In the genomic region with DNA sequence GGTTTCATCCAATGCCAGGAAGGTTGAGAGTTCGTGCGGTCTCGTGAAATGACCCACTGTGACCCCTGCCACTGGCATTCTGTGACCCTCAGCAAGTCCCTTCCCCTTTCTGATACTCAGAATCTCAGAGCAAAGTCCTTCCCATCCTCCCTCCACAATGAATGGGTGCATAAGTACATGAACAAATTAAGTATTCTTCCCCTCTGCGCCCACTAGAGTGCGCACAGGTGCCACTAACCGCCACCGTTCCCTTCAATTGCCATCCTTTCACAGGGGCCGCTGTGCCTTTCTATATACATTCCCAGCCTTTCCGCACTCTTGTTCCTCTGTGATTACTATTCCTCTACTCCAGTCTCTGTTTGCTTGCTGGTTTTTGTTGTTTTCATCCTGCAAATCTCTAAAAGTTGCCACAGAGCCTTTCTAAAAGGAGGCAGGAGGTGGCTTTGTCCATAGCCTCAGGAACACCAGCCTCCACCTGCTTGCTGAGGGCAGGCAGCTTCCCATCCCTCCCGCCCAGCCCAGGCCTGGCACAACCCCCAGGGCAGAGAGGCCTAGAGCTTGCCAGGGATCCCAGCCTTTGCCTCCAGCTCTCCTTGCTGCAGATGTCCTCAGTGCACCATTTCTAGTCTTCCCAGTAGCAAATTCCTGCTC, we compare ENCODE assay signal across 8 cellular contexts. TPM values are rescaled to one million over a fixed set of nuclear protein-coding genes. Genes with fewer than 3 reads are reported as not detected.
DNase-seq lines count a peak whose midpoint lies in the region; ATAC-seq and TF ChIP-seq lines count a peak whose summit lies in the region.

No MANE protein-coding gene starts in this region.

- ATAC-seq in left cardiac atrium (peak; percentile 89 to 90), HG02840 (IDR thresholded peaks at IDR 0.05; ENCODE audit: low FRiP score, unreplicated experiment) (no peak)

- no peaks in the 10 kb centered on the region for H3K9me2 ChIP-seq in SU-DHL-6 (replicated peaks; ENCODE audit: insufficient read depth, low read length)

- H3K9me3 ChIP-seq in SU-DHL-6 (ENCODE audit: insufficient read depth, low read length) (no peaks in the 10 kb centered on the region), adipocyte (ENCODE audit: control insufficient read depth, low read length) (no peaks in the 10 kb centered on the region)

- peak; percentile 65 for DNase-seq in activated gamma-delta T cell treated with Interleukin-2 at 50 U/mL for 16 hours
- no peak for DNase-seq in activated gamma-delta T cell (lab: John Stamatoyannopoulos, UW)
- DNase-seq in NCI-H1105 treated with DMSO at 0.1 percent for 48 hours (lab: John Stamatoyannopoulos, UW) = peak; percentile 77
- DNase-seq in adipocyte (ENCODE audit: low read depth) = peak; percentile 91
- peak; percentile 64 for DNase-seq in left cardiac atrium
- peak; percentile 76 for DNase-seq in retina

- TF ChIP-seq CTCF in SU-DHL-6 (IDR thresholded peaks at IDR 0.05; ENCODE audit: insufficient read depth, low read length, poor library complexity, severe bottlenecking) = peak; percentile 75

- H4K20me1 ChIP-seq in SU-DHL-6 (ENCODE audit: low read depth, low read length) = no peaks in the 10 kb centered on the region

- H3K4me3 ChIP-seq in SU-DHL-6 (ENCODE audit: insufficient read depth, low read length, poor library complexity, severe bottlenecking) (no peak overlapping the region), adipocyte (ENCODE audit: low read length) (no peak overlapping the region)

- no peaks in the 10 kb centered on the region for H3K79me2 ChIP-seq in SU-DHL-6 (ENCODE audit: insufficient read depth, low read length)

- no peak overlapping the region for H2AFZ ChIP-seq in SU-DHL-6 (ENCODE audit: low read depth, low read length, severe bottlenecking)

- H3K27me3 ChIP-seq in SU-DHL-6 (ENCODE audit: low read length) (no peaks in the 10 kb centered on the region), adipocyte (replicated peaks; ENCODE audit: control insufficient read depth, insufficient read depth, low read length) (peaks cover 8% of the 10 kb centered on the region)

- no peak overlapping the region for H3K4me2 ChIP-seq in SU-DHL-6 (ENCODE audit: low read depth, low read length, poor library complexity, severe bottlenecking)

- intact Hi-C loops in left cardiac atrium (cut with DNase I) = loop anchor here (1.0 to 10.0 kb wide), 2 partner anchors 129 to 130 kb away; no protein-coding TSS in a partner anchor

- H3K4me1 ChIP-seq in adipocyte (ENCODE audit: control insufficient read depth, insufficient read depth, low read length) = no peaks in the 10 kb centered on the region

- H3K36me3 ChIP-seq in SU-DHL-6 (ENCODE audit: low read length) = no peaks in the 10 kb centered on the region
- H3K36me3 ChIP-seq in adipocyte (ENCODE audit: control insufficient read depth, insufficient read depth, low read length, severe bottlenecking) = no peaks in the 10 kb centered on the region

- no peaks in the 10 kb centered on the region for H3F3A ChIP-seq in SU-DHL-6 (ENCODE audit: insufficient read depth)

- no peak overlapping the region for H3K9ac ChIP-seq in SU-DHL-6 (ENCODE audit: low read length)
- H3K9ac ChIP-seq in adipocyte (ENCODE audit: low read length) = no peak overlapping the region

- no peak overlapping the region for H3K27ac ChIP-seq in SU-DHL-6 (ENCODE audit: low read depth, low read length)

RNA-seq across cellular contexts. Expression of a gene that starts 6.7 kb away (rescaled TPM):
- 10 to 100 TPM; 44.2 to 44.6 TPM for total RNA-seq in left cardiac atrium

RNA-seq across cellular contexts. Expression of a gene that starts 43.3 kb away (rescaled TPM):
- not detected for total RNA-seq in left cardiac atrium
